Comparison of ENCODE assay signal across 2 cellular contexts in the genomic region with DNA sequence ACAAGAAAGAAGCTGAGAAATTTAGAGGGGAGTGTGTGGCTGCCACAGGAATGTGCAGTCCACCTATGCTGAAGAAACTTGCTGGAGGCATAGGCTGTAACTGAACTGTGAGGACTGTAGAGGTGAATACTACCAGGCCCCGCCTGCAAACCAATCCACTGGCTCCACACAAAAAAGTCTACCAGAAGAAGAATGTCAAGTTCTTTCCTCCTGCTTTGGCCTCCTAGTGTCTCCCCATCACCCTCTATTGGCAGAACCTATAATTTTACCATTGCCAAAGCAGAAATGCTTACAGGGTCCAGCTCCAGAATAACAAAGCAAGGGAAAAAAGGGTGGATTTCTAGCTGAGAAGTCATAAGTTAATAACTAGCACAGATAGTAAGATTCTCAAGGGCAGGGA.
TF ChIP-seq lines count a peak whose summit lies in the region.

No MANE protein-coding gene starts in this region.

TF ChIP-seq in SK-N-SH treated with all-trans-retinoic acid at 6 μM for 48 hours, 23 proteins besides CTCF, POLR2A, EP300 and RAD21 (continued from another document):
- TF ChIP-seq, protein P1, sequence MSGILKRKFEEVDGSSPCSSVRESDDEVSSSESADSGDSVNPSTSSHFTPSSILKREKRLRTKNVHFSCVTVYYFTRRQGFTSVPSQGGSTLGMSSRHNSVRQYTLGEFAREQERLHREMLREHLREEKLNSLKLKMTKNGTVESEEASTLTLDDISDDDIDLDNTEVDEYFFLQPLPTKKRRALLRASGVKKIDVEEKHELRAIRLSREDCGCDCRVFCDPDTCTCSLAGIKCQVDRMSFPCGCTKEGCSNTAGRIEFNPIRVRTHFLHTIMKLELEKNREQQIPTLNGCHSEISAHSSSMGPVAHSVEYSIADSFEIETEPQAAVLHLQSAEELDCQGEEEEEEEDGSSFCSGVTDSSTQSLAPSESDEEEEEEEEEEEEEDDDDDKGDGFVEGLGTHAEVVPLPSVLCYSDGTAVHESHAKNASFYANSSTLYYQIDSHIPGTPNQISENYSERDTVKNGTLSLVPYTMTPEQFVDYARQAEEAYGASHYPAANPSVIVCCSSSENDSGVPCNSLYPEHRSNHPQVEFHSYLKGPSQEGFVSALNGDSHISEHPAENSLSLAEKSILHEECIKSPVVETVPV (CRISPR knock-in tag; IDR thresholded peaks at IDR 0.05), result no peak
- TF ChIP-seq ARNTL (CRISPR knock-in tag; IDR thresholded peaks at IDR 0.05; ENCODE audit: borderline replicate concordance, low read depth) (no peak), ISL1 (CRISPR knock-in tag; IDR thresholded peaks at IDR 0.05) (no peak)

TF ChIP-seq in liver, 16 proteins besides CTCF, POLR2A, EP300 and RAD21 (continued from another document):
- TF ChIP-seq SP1 (IDR thresholded peaks at IDR 0.05) (no peak), FOXA2 (IDR thresholded peaks at IDR 0.05) (no peak)
- TF ChIP-seq, protein P2, sequence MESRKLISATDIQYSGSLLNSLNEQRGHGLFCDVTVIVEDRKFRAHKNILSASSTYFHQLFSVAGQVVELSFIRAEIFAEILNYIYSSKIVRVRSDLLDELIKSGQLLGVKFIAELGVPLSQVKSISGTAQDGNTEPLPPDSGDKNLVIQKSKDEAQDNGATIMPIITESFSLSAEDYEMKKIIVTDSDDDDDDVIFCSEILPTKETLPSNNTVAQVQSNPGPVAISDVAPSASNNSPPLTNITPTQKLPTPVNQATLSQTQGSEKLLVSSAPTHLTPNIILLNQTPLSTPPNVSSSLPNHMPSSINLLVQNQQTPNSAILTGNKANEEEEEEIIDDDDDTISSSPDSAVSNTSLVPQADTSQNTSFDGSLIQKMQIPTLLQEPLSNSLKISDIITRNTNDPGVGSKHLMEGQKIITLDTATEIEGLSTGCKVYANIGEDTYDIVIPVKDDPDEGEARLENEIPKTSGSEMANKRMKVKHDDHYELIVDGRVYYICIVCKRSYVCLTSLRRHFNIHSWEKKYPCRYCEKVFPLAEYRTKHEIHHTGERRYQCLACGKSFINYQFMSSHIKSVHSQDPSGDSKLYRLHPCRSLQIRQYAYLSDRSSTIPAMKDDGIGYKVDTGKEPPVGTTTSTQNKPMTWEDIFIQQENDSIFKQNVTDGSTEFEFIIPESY (IDR thresholded peaks at IDR 0.05), result no peak
TF ChIP-seq in liver: peak in this region for 0.
